Comparison of ENCODE assay signal across 10 cellular contexts in genomic region chr16:12902511-12903324, GRCh38. TPM values are rescaled to one million over a fixed set of nuclear protein-coding genes. Genes with fewer than 3 reads are reported as not detected.
DNase-seq lines count a peak whose midpoint lies in the region; ATAC-seq and TF ChIP-seq lines count a peak whose summit lies in the region.
"Had no signal": no experiment of that assay in that cellular context is flagged by ENCODE, and none has a peak within 500 bp of the region (broad histone marks: within the 10 kb centered on the region; RNA-seq: fewer than 3 reads in every experiment).

No MANE protein-coding gene starts in this region.

- H3K4me1 Mint-ChIP-seq in activated CD8-positive, alpha-beta T cell treated with anti-CD3 and anti-CD28 coated beads for 36 hours (ENCODE audit: low read depth), result peaks cover 5% of the 10 kb centered on the region

- H3K27me3 Mint-ChIP-seq in activated CD8-positive, alpha-beta T cell treated with anti-CD3 and anti-CD28 coated beads for 36 hours, result peaks cover 61% of the 10 kb centered on the region

- no peaks in the 10 kb centered on the region for H3K36me3 Mint-ChIP-seq in activated CD8-positive, alpha-beta T cell treated with anti-CD3 and anti-CD28 coated beads for 36 hours (ENCODE audit: low read depth)

- DNase-seq in heart right ventricle, result no peak
- DNase-seq in Right ventricle myocardium superior, result no peak
- no peak for DNase-seq in astrocyte of the cerebellum (ENCODE audit: low read depth)
- no peak for DNase-seq in kidney epithelial cell (ENCODE audit: low read depth)
- DNase-seq in tibial nerve (ENCODE audit: low spot score in 2 of 2), result no peak
- no peak for DNase-seq in SHP77 (lab: John Stamatoyannopoulos, UW)
- no peak for DNase-seq in activated CD8-positive, alpha-beta T cell treated with anti-CD3 and anti-CD28 coated beads for 36 hours

- TF ChIP-seq CTCF in heart right ventricle (IDR thresholded peaks at IDR 0.05) (no peak), astrocyte of the cerebellum (IDR thresholded peaks at IDR 0.05; ENCODE audit: low read depth, low read length, missing control alignments) (no peak), kidney epithelial cell (IDR thresholded peaks at IDR 0.05; ENCODE audit: insufficient read depth, low read length, poor library complexity, severe bottlenecking) (no peak), tibial nerve (IDR thresholded peaks at IDR 0.05) (no peak)
- TF ChIP-seq CTCF in activated CD8-positive, alpha-beta T cell treated with anti-CD3 and anti-CD28 coated beads for 36 hours (IDR thresholded peaks at IDR 0.05), result no peak

- POLR2A ChIA-PET in activated CD8-positive, alpha-beta T cell treated with anti-CD3 and anti-CD28 coated beads for 36 hours (lab: Charles Lee), result no interaction called here

- no peaks in the 10 kb centered on the region for H3K9me3 Mint-ChIP-seq in activated CD8-positive, alpha-beta T cell treated with anti-CD3 and anti-CD28 coated beads for 36 hours

- H3K27ac Mint-ChIP-seq in activated CD8-positive, alpha-beta T cell treated with anti-CD3 and anti-CD28 coated beads for 36 hours, result no peak overlapping the region

- peaks cover 5 to 90% (median 86%) of the 10 kb centered on the region in 7 donors for H3K27me3 ChIP-seq in heart right ventricle
- peaks cover 5% of the 10 kb centered on the region for H3K27me3 ChIP-seq in kidney epithelial cell (ENCODE audit: control insufficient read depth, insufficient read depth, low read length)
- H3K27me3 ChIP-seq in tibial nerve, result peaks cover 0 to 62% of the 10 kb centered on the region in 2 donors

- H3K4me3 Mint-ChIP-seq in activated CD8-positive, alpha-beta T cell treated with anti-CD3 and anti-CD28 coated beads for 36 hours, result no peak overlapping the region

- intact Hi-C loops in heart right ventricle (cut with DNase I), result no loop called here
- intact Hi-C loops in Right ventricle myocardium superior (cut with DNase I), result no loop called here
- intact Hi-C loops in activated CD8-positive, alpha-beta T cell treated with anti-CD3 and anti-CD28 coated beads for 36 hours (cut with micrococcal nuclease), result no loop called here

- H3K27ac ChIP-seq in heart right ventricle (no peak overlapping the region), tibial nerve (no peak overlapping the region)
- H3K27ac ChIP-seq: thyroid gland had no signal

- peak overlapping the region in 9 of 10 donors; percentile 3 to 38 (median 29) for H3K4me3 ChIP-seq in heart right ventricle
- H3K4me3 ChIP-seq in astrocyte of the cerebellum (ENCODE audit: low read depth, low read length), result peak overlapping the region; percentile 41
- H3K4me3 ChIP-seq in kidney epithelial cell (ENCODE audit: low read depth, low read length), result peak overlapping the region; percentile 61
- H3K4me3 ChIP-seq in tibial nerve, result peak overlapping the region; percentile 1 to 42 (median 15)
- H3K4me3 ChIP-seq: thyroid gland had no signal

- no peak for TF ChIP-seq EP300 in tibial nerve (IDR thresholded peaks at IDR 0.05)

- whole genome bisulfite sequencing in heart right ventricle, 2 donors, result 1% methylated on average over 52 of the region's 52 CpGs
- 1 to 2% methylated on average over 36 to 37 of the region's 52 CpGs for WGBS in tibial nerve, 2 donors

- H3K9me3 ChIP-seq in heart right ventricle, result no peaks in the 10 kb centered on the region
- H3K9me3 ChIP-seq in tibial nerve, result no peaks in the 10 kb centered on the region
- H3K9me3 ChIP-seq: thyroid gland had no signal

- CTCF ChIA-PET in activated CD8-positive, alpha-beta T cell treated with anti-CD3 and anti-CD28 coated beads for 36 hours (lab: Charles Lee), result no interaction called here

- H3K36me3 ChIP-seq in heart right ventricle (no peaks in the 10 kb centered on the region), kidney epithelial cell (ENCODE audit: control insufficient read depth, insufficient read depth, low read length) (no peaks in the 10 kb centered on the region), tibial nerve (no peaks in the 10 kb centered on the region)
- H3K36me3 ChIP-seq: thyroid gland had no signal

- no peak for TF ChIP-seq POLR2A in tibial nerve (IDR thresholded peaks at IDR 0.05)

- ATAC-seq in heart right ventricle (no peak), Right ventricle myocardium superior (ENCODE audit: poor library complexity) (no peak), HG02759 (IDR thresholded peaks at IDR 0.05; ENCODE audit: unreplicated experiment) (no peak)
- no peak for ATAC-seq in activated CD8-positive, alpha-beta T cell treated with anti-CD3 and anti-CD28 coated beads for 36 hours
- ATAC-seq: activated CD4-positive, CD25-positive, alpha-beta regulatory T cell treated with anti-CD3 and anti-CD28 coated beads, Interleukin-2, amount 50 U/mL, for 24 hours had no signal

- H3K4me1 ChIP-seq in heart right ventricle (peaks cover 0 to 31% (median 5%) of the 10 kb centered on the region in 9 donors), tibial nerve (peaks cover 0 to 32% (median 0%) of the 10 kb centered on the region in 4 donors)

- in situ Hi-C loops in astrocyte of the cerebellum (cut with HindIII; ENCODE audit: low sequenced_read_pairs), result no loop called here

RNA-seq across cellular contexts. Expression of gene SHISA9, which starts 1.3 kb away (rescaled TPM):
- total RNA-seq in heart right ventricle, result under 1 TPM in 7 of 10 donors, not detected in 3; 0.04 to 0.96 (median 0.14) TPM
- under 1 TPM; 0.07 TPM for polyA plus RNA-seq in heart right ventricle
- total RNA-seq in Right ventricle myocardium superior, result 0.24 TPM
- total RNA-seq in kidney epithelial cell, result 32.8 and 36.4 TPM in 2 replicates
- 1 to 10 TPM; 2.0 to 6.3 (median 3.5) TPM for total RNA-seq in tibial nerve
- total RNA-seq in activated CD8-positive, alpha-beta T cell treated with anti-CD3 and anti-CD28 coated beads for 36 hours, result not detected
